Comparison of ENCODE assay signal across 8 cellular contexts in the genomic region with DNA sequence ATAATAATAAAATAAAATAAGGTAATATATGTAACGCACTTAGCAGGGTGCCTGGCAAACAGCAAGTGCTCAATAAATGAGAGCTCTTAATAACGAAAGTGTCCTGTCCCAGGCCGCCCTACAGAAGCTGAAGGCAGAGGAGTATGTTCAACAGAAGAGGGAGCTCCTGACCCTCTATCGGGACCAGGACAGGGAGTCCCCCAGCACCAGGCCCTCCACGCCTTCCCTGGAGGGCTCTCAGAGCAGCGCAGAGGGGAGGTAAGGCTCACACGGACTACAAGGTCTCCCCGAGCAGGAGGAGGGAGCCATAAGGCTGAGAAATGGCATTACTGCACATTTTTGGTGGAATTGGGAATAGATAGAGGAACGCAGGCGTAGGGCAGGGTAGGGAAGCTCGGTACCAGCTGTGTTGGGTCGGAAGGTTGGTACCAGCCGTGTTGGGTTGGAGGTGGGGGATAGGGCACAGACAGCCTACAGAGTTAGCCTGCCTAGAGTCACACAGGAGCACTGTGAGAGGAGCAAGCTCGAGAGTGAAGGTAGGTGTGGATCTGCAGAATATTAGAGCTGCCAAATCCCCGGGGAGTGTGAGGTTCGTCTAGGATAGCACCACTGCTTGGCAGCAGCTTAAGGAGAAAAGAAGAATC. TPM values are rescaled to one million over a fixed set of nuclear protein-coding genes. Genes with fewer than 3 reads are reported as not detected.
A peak's percentile ranks its signal among the peaks of the same experiment; 100 is the strongest.
DNase-seq lines count a peak whose midpoint lies in the region; ATAC-seq and TF ChIP-seq lines count a peak whose summit lies in the region.

No MANE protein-coding gene starts in this region.

- no peaks in the 10 kb centered on the region for H3K9me3 Mint-ChIP-seq in activated T-helper 1 cell treated with anti-CD3 and anti-CD28 coated beads, Interleukin-12 subunit alpha, Interleukin-12 subunit beta, Interleukin-2, Interleukin-4 antibody, amounts not matched to agents 30 ng/mL and 10 ng/mL and 1 ng/mL, durations not matched to agents 14 hours and 24 hours and 36 hours

- peaks cover 37% of the 10 kb centered on the region for H3K36me3 Mint-ChIP-seq in activated T-helper 1 cell treated with anti-CD3 and anti-CD28 coated beads, Interleukin-12 subunit alpha, Interleukin-12 subunit beta, Interleukin-2, Interleukin-4 antibody, amounts not matched to agents 30 ng/mL and 10 ng/mL and 1 ng/mL, durations not matched to agents 14 hours and 24 hours and 36 hours (ENCODE audit: low read depth)

- H3K4me3 ChIP-seq in A673 (ENCODE audit: low read depth, low read length, poor library complexity, severe bottlenecking): no peak overlapping the region
- H3K4me3 ChIP-seq in prostate gland: no peak overlapping the region

- no peak overlapping the region for H3K27ac ChIP-seq in A673 (ENCODE audit: low read depth, low read length, poor library complexity, severe bottlenecking)
- no peak overlapping the region for H3K27ac ChIP-seq in foreskin keratinocyte
- peak overlapping the region; percentile 29 to 61 for H3K27ac ChIP-seq in prostate gland

- peaks cover 27% of the 10 kb centered on the region for H3K4me1 Mint-ChIP-seq in activated T-helper 1 cell treated with anti-CD3 and anti-CD28 coated beads, Interleukin-12 subunit alpha, Interleukin-12 subunit beta, Interleukin-2, Interleukin-4 antibody, amounts not matched to agents 30 ng/mL and 10 ng/mL and 1 ng/mL, durations not matched to agents 14 hours and 24 hours and 36 hours (ENCODE audit: low read depth)

- H3K27me3 ChIP-seq in A673 (replicated peaks; ENCODE audit: insufficient read depth, low read depth, low read length, poor library complexity): no peaks in the 10 kb centered on the region
- H3K27me3 ChIP-seq in foreskin keratinocyte: no peaks in the 10 kb centered on the region
- H3K27me3 ChIP-seq in prostate gland (replicated peaks; ENCODE audit: insufficient read depth): no peaks in the 10 kb centered on the region

- TF ChIP-seq POLR2A in prostate gland (IDR thresholded peaks at IDR 0.05): no peak

- POLR2A ChIA-PET in A673 (lab: Charles Lee; ENCODE audit: low non-redundant PET): no interaction called here

- ATAC-seq in foreskin keratinocyte (peak; percentile 23), HG02763 (IDR thresholded peaks at IDR 0.05; ENCODE audit: unreplicated experiment) (no peak), HG02870 (IDR thresholded peaks at IDR 0.05; ENCODE audit: unreplicated experiment) (no peak)

- H3K27ac Mint-ChIP-seq in activated T-helper 1 cell treated with anti-CD3 and anti-CD28 coated beads, Interleukin-12 subunit alpha, Interleukin-12 subunit beta, Interleukin-2, Interleukin-4 antibody, amounts not matched to agents 30 ng/mL and 10 ng/mL and 1 ng/mL, durations not matched to agents 14 hours and 24 hours and 36 hours: no peak overlapping the region

- WGBS in prostate gland: 50% methylated on average over 16 of the region's 16 CpGs

- no peak overlapping the region for H3K4me3 Mint-ChIP-seq in activated T-helper 1 cell treated with anti-CD3 and anti-CD28 coated beads, Interleukin-12 subunit alpha, Interleukin-12 subunit beta, Interleukin-2, Interleukin-4 antibody, amounts not matched to agents 30 ng/mL and 10 ng/mL and 1 ng/mL, durations not matched to agents 14 hours and 24 hours and 36 hours

- CTCF ChIA-PET in A673 (lab: Charles Lee): interaction anchor here (0.5 to 1.7 kb wide), 8 partner anchors 10 to 213 kb away, joined by 3 to 5 read pairs (median 3); no protein-coding TSS in a partner anchor

- peak; percentile 53 for TF ChIP-seq CTCF in A673 (conservative IDR thresholded peaks at IDR 0.05; ENCODE audit: low read depth, low read length)
- TF ChIP-seq CTCF in GM12873 (IDR thresholded peaks at IDR 0.05; ENCODE audit: insufficient read depth, low read depth, low read length, missing control alignments): peak; percentile 27
- peak; percentile 65 for TF ChIP-seq CTCF in foreskin keratinocyte (conservative IDR thresholded peaks at IDR 0.05)
- TF ChIP-seq CTCF in prostate gland (IDR thresholded peaks at IDR 0.05): peak in 3 of 4 experiments; percentile 36 to 55 (median 46)

- BruUV-seq in A673 (replicated peaks; lab: Mats Ljungman, UMichigan): no TSS peak

- peaks cover 30% of the 10 kb centered on the region for H3K36me3 ChIP-seq in A673 (ENCODE audit: insufficient read depth, low read length, poor library complexity, severe bottlenecking)
- H3K36me3 ChIP-seq in prostate gland: peaks cover 10 to 31% of the 10 kb centered on the region in 2 donors

- H3K9me3 ChIP-seq in A673 (ENCODE audit: low read depth, low read length, poor library complexity, severe bottlenecking) (no peaks in the 10 kb centered on the region), prostate gland (no peaks in the 10 kb centered on the region)

- intact Hi-C loops in A673 (cut with micrococcal nuclease; ENCODE audit: unreplicated experiment): no loop called here
- intact Hi-C loops in prostate gland (cut with DNase I): loop anchor here (2.0 to 5.0 kb wide), 4 partner anchors 96 to 211 kb away; partner anchors contain the start of gene VAMP1
- intact Hi-C loops in activated T-helper 1 cell treated with anti-CD3 and anti-CD28 coated beads, Interleukin-12 subunit alpha, Interleukin-12 subunit beta, Interleukin-2, Interleukin-4 antibody, amounts not matched to agents 30 ng/mL and 10 ng/mL and 1 ng/mL, durations not matched to agents 14 hours and 24 hours and 36 hours (cut with micrococcal nuclease): no loop called here

- no peaks in the 10 kb centered on the region for H3K27me3 Mint-ChIP-seq in activated T-helper 1 cell treated with anti-CD3 and anti-CD28 coated beads, Interleukin-12 subunit alpha, Interleukin-12 subunit beta, Interleukin-2, Interleukin-4 antibody, amounts not matched to agents 30 ng/mL and 10 ng/mL and 1 ng/mL, durations not matched to agents 14 hours and 24 hours and 36 hours (ENCODE audit: insufficient read depth)

- H3K4me1 ChIP-seq in A673 (ENCODE audit: insufficient read depth, low read length, poor library complexity, severe bottlenecking) (peaks cover 28% of the 10 kb centered on the region), foreskin keratinocyte (peaks cover 3% of the 10 kb centered on the region), prostate gland (replicated peaks) (peaks cover 18% of the 10 kb centered on the region)

- DNase-seq in A673 (ENCODE audit: low spot score): peak; percentile 82
- DNase-seq in SW480 (ENCODE audit: low spot score): peak; percentile 51
- no peak for DNase-seq in foreskin keratinocyte
- no peak for DNase-seq in prostate gland (ENCODE audit: low spot score)
- no peak for DNase-seq in activated T-helper 1 cell treated with anti-CD3 and anti-CD28 coated beads, Interleukin-12 subunit alpha, Interleukin-12 subunit beta, Interleukin-2, Interleukin-4 antibody, amounts not matched to agents 30 ng/mL and 10 ng/mL and 1 ng/mL, durations not matched to agents 14 hours and 24 hours and 36 hours (ENCODE audit: low spot score)

RNA-seq across cellular contexts. Expression of gene TNFRSF1A, which starts 15.4 kb away (rescaled TPM):
- total RNA-seq in A673 (2021) (82.6 and 91.5 TPM in 2 replicates), foreskin keratinocyte (125 and 135 TPM in 2 replicates), prostate gland (100 to 1,000 TPM in 1 of 2 donors, 10 to 100 TPM in 1; 91.1 to 168 TPM)
- polyA plus RNA-seq in foreskin keratinocyte: 113 TPM in 2 replicates
- total RNA-seq in activated T-helper 1 cell treated with anti-CD3 and anti-CD28 coated beads, Interleukin-12 subunit alpha, Interleukin-12 subunit beta, Interleukin-2, Interleukin-4 antibody, amounts not matched to agents 30 ng/mL and 10 ng/mL and 1 ng/mL, durations not matched to agents 14 hours and 24 hours and 36 hours: 51.4 and 55.9 TPM in 2 replicates

RNA-seq across cellular contexts. Expression of gene PLEKHG6, which starts 16.0 kb away (rescaled TPM):
- total RNA-seq in A673 (2021): 1.0 TPM in 1 of 2 replicates, not detected in the other
- total RNA-seq in foreskin keratinocyte: 3.3 and 4.5 TPM in 2 replicates
- polyA plus RNA-seq in foreskin keratinocyte: 3.5 and 3.6 TPM in 2 replicates
- 1 to 10 TPM; 4.6 to 6.2 TPM for total RNA-seq in prostate gland
- total RNA-seq in activated T-helper 1 cell treated with anti-CD3 and anti-CD28 coated beads, Interleukin-12 subunit alpha, Interleukin-12 subunit beta, Interleukin-2, Interleukin-4 antibody, amounts not matched to agents 30 ng/mL and 10 ng/mL and 1 ng/mL, durations not matched to agents 14 hours and 24 hours and 36 hours: not detected in 2 replicates

RNA-seq across cellular contexts. Expression of gene SCNN1A, which starts 48.9 kb away (rescaled TPM):
- total RNA-seq in A673 (2021) (not detected in 2 replicates), foreskin keratinocyte (1.1 and 3.2 TPM in 2 replicates), prostate gland (100 to 1,000 TPM; 128 to 211 TPM)
- 1.2 and 3.2 TPM in 2 replicates for polyA plus RNA-seq in foreskin keratinocyte
- total RNA-seq in activated T-helper 1 cell treated with anti-CD3 and anti-CD28 coated beads, Interleukin-12 subunit alpha, Interleukin-12 subunit beta, Interleukin-2, Interleukin-4 antibody, amounts not matched to agents 30 ng/mL and 10 ng/mL and 1 ng/mL, durations not matched to agents 14 hours and 24 hours and 36 hours: 0.05 and 0.32 TPM in 2 replicates

RNA-seq across cellular contexts. Expression of gene LTBR, which starts 57.5 kb away (rescaled TPM):
- total RNA-seq in A673 (2021): 25.7 and 27.5 TPM in 2 replicates
- 112 and 121 TPM in 2 replicates for total RNA-seq in foreskin keratinocyte
- 119 and 138 TPM in 2 replicates for polyA plus RNA-seq in foreskin keratinocyte
- 100 to 1,000 TPM; 186 to 264 TPM for total RNA-seq in prostate gland
- total RNA-seq in activated T-helper 1 cell treated with anti-CD3 and anti-CD28 coated beads, Interleukin-12 subunit alpha, Interleukin-12 subunit beta, Interleukin-2, Interleukin-4 antibody, amounts not matched to agents 30 ng/mL and 10 ng/mL and 1 ng/mL, durations not matched to agents 14 hours and 24 hours and 36 hours: 0.64 and 1.3 TPM in 2 replicates

Comparison
In these comparisons a context has a peak if more than half of its experiments do, and no peak if none do; other contexts are left out.
1. DNase-seq: peak in A673 (single experiment) and SW480 (single experiment); none in foreskin keratinocyte (0 of 2), prostate gland (single experiment) and activated T-helper 1 cell treated with anti-CD3 and anti-CD28 coated beads, Interleukin-12 subunit alpha, Interleukin-12 subunit beta, Interleukin-2, Interleukin-4 antibody, amounts not matched to agents 30 ng/mL and 10 ng/mL and 1 ng/mL, durations not matched to agents 14 hours and 24 hours and 36 hours (single experiment).
2. H3K27ac ChIP-seq: peak in prostate gland (2 of 2); none in A673 (single experiment) and foreskin keratinocyte (single experiment).
3. RNA of gene SCNN1A, which starts 48.9 kb away (total RNA-seq): 128 to 211 TPM in prostate gland; 1.1 to 3.2 TPM in foreskin keratinocyte, not detected in A673 and 0.05 to 0.32 TPM in activated T-helper 1 cell treated with anti-CD3 and anti-CD28 coated beads, Interleukin-12 subunit alpha, Interleukin-12 subunit beta, Interleukin-2, Interleukin-4 antibody, amounts not matched to agents 30 ng/mL and 10 ng/mL and 1 ng/mL, durations not matched to agents 14 hours and 24 hours and 36 hours; every median in the first group is over 10 times any median in the second.
4. Peak in every context shown above with its lines, with median percentiles within 50 percentile points of each other: CTCF ChIP-seq.